28 cellular contexts compared by ENCODE assay signal in the genomic region with DNA sequence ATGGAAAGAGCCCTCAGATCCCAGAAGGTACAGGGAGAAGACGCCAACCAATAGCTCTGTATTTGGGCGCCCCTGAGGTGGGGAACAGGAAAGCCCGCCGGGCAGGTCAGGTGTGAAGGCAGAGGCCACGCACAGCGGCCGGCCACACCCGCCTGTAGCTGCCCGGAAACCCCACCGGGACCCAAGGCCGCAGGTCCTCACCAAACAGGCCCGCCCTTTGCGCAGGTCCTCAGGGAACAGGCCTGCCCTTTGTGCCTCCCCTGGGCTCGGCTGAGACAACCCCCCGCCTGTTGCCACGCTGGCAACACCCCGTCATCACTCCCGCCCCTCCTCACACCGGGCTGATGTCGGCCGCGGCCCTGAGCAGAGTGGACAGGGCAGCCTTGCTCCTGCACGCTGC. TPM values are rescaled to one million over a fixed set of nuclear protein-coding genes. Genes with fewer than 3 reads are reported as not detected.
"Had no signal": no experiment of that assay in that cellular context is flagged by ENCODE, and none has a peak within 500 bp of the region (broad histone marks: within the 10 kb centered on the region; RNA-seq: fewer than 3 reads in every experiment).

No MANE protein-coding gene starts in this region.

- H2AFZ ChIP-seq: parathyroid adenoma had no signal

- H3K9me3 ChIP-seq: ovary, psoas muscle, spleen, suprapubic skin, testis, tibial artery, transverse colon, upper lobe of right lung, uterus had no signal

- H3K27me3 ChIP-seq: ovary, testis, uterus had no signal

- H3K9ac ChIP-seq: parathyroid adenoma had no signal

- H3K27ac ChIP-seq: ovary, parathyroid adenoma, psoas muscle, skin epidermis, spleen, suprapubic skin, testis, tibial artery, transverse colon, upper lobe of right lung, uterus had no signal

- H3K4me1 ChIP-seq: parathyroid adenoma, psoas muscle, suprapubic skin, testis, tibial artery, transverse colon, upper lobe of right lung, uterus had no signal

- DNase-seq: naive thymus-derived CD4-positive, alpha-beta T cell; natural killer cell; occipital lobe; ovary; psoas muscle; spleen; stimulated activated CD4-positive, alpha-beta T cell treated with anti-CD3 and anti-CD28 coated beads, Interleukin-12 subunit alpha, Interleukin-12 subunit beta, amount 100 ng/mL, for 4 hours; stimulated activated CD4-positive, alpha-beta T cell treated with anti-CD3 and anti-CD28 coated beads, Interleukin-1b, Interleukin-23, amount 100 ng/mL, for 48 hours; stimulated activated CD4-positive, alpha-beta T cell treated with anti-CD3 and anti-CD28 coated beads, Interleukin-4, amount 100 ng/mL, for 1 hour; stimulated activated CD4-positive, alpha-beta T cell treated with anti-CD3 and anti-CD28 coated beads, Interleukin-4, amount 100 ng/mL, for 4 hours; stimulated activated CD8-positive, alpha-beta memory T cell treated with anti-CD3 and anti-CD28 coated beads, Interleukin-4, amount 100 ng/mL, for 48 hours; stimulated activated naive CD4-positive, alpha-beta T cell; stimulated activated naive CD8-positive, alpha-beta T cell treated with anti-CD3 and anti-CD28 coated beads, Interleukin-15, amount 100 ng/mL, for 72 hours; stimulated activated naive CD8-positive, alpha-beta T cell treated with anti-CD3 and anti-CD28 coated beads, Interleukin-15, Interleukin-2, amounts not matched to agents 100 U/mL and 50 U/mL, for 24 hours; substantia nigra; testis; tibial artery; transverse colon; upper lobe of right lung; uterus had no signal

- H3K79me2 ChIP-seq: parathyroid adenoma had no signal

- H3K4me2 ChIP-seq: smooth muscle cell had no signal

- ATAC-seq: naive thymus-derived CD4-positive, alpha-beta T cell; natural killer cell; psoas muscle; sciatic nerve; stimulated activated naive CD8-positive, alpha-beta T cell treated with anti-CD3 and anti-CD28 coated beads, Interleukin-15, Interleukin-2, amounts not matched to agents 100 U/mL and 50 U/mL, for 24 hours; upper lobe of right lung had no signal

- H3K4me3 ChIP-seq: ovary, psoas muscle, skin epidermis, smooth muscle cell, spleen, suprapubic skin, testis, tibial artery, transverse colon, upper lobe of right lung, uterus had no signal

- H3K36me3 ChIP-seq: ovary, spleen, suprapubic skin, tibial artery, transverse colon, upper lobe of right lung, uterus had no signal

RNA-seq across cellular contexts. Expression of gene CHRNA4, which starts 44.9 kb away (rescaled TPM):
- total RNA-seq: naive thymus-derived CD4-positive, alpha-beta T cell; natural killer cell; osteoblast; renal cortical epithelial cell; smooth muscle cell; suprapubic skin had no signal
- polyA plus RNA-seq: naive thymus-derived CD4-positive, alpha-beta T cell; urinary bladder had no signal
